8 cellular contexts compared by ENCODE assay signal in genomic region chr1:23790696-23791433, GRCh38. TPM values are rescaled to one million over a fixed set of nuclear protein-coding genes. Genes with fewer than 3 reads are reported as not detected.
DNase-seq lines count a peak whose midpoint lies in the region; ATAC-seq lines count a peak whose summit lies in the region.

Gene LYPLA2, plus strand, starts transcription at chr1:23791145. Its CDS starts 1,538 bp downstream, at chr1:23792683.

- H3K27ac ChIP-seq in caudate nucleus (ENCODE audit: low read depth, low read length), result peak within 1 kb of the TSS; percentile 37

- DNase-seq in A172 (ENCODE audit: low spot score) (peak; percentile 73), NCI-H2227 treated with DMSO at 0.1 percent for 48 hours (lab: John Stamatoyannopoulos, UW) (peak; percentile 90), caudate nucleus (lab: John Stamatoyannopoulos, UW) (peak in 60 of 61 donors; percentile 49 to 96 (median 90)), iris pigment epithelial cell (ENCODE audit: low read depth) (peak; percentile 92)
- DNase-seq in activated CD4-positive, CD25-positive, alpha-beta regulatory T cell treated with anti-CD3 and anti-CD28 coated beads, Interleukin-2, amount 50 U/mL, for 16 hours (ENCODE audit: low read depth, low spot score), result peak; percentile 75
- DNase-seq in stimulated activated CD4-positive, alpha-beta T cell treated with anti-CD3 and anti-CD28 coated beads, Interleukin-12 subunit alpha, Interleukin-12 subunit beta, amount 100 ng/mL, for 24 hours (ENCODE audit: low read depth in 2 of 2), result peak; percentile 81 to 90

- ATAC-seq in GM18511 (IDR thresholded peaks at IDR 0.05; ENCODE audit: unreplicated experiment) (peak; percentile 89), HG03066 (IDR thresholded peaks at IDR 0.05; ENCODE audit: low read depth, unreplicated experiment) (peak; percentile 80)

RNA-seq across cellular contexts. Expression of gene LYPLA2, which starts in this region (rescaled TPM):
- total RNA-seq in A172 (2014; rRNA removed; shearing (Covaris generic)), result 59.0 and 68.0 TPM in 2 replicates

Comparison
In these comparisons a context has a peak if more than half of its experiments do, and no peak if none do; other contexts are left out.
1. Peak in every context shown above with its lines: DNase-seq, ATAC-seq and H3K27ac ChIP-seq.